ENCODE assay signal across 8 cellular contexts in genomic region chr4:9703391-9703790, GRCh38.
A peak's percentile ranks its signal among the peaks of the same experiment; 100 is the strongest.
DNase-seq lines count a peak whose midpoint lies in the region; ATAC-seq, FAIRE-seq and TF ChIP-seq lines count a peak whose summit lies in the region.

No MANE protein-coding gene starts in this region.

- no peaks in the 10 kb centered on the region for H3K27me3 ChIP-seq in esophagus squamous epithelium
- H3K27me3 ChIP-seq in pancreas = no peaks in the 10 kb centered on the region

- DNase-seq in AML-193 (lab: John Stamatoyannopoulos, UW) (peak; percentile 26 to 59), NCI-H69 (lab: John Stamatoyannopoulos, UW) (peak; percentile 45), esophagus squamous epithelium (lab: John Stamatoyannopoulos, UW) (no peak), pancreas (peak in 4 of 6 donors; percentile 15 to 63 (median 51)), ureter (ENCODE audit: low spot score) (peak; percentile 54)
- DNase-seq in activated CD8-positive, alpha-beta memory T cell treated with anti-CD3 and anti-CD28 coated beads for 24 hours = peak; percentile 87

- 4 to 23% methylated on average over 7 to 8 of the region's 11 CpGs for WGBS in esophagus squamous epithelium, 2 donors
- 13 to 20% methylated on average over 11 of the region's 11 CpGs for WGBS in pancreas, 2 donors

- H3K4me1 ChIP-seq in esophagus squamous epithelium (peaks cover 0 to 18% (median 0%) of the 10 kb centered on the region in 3 donors), pancreas (no peaks in the 10 kb centered on the region)

- H3K36me3 ChIP-seq in esophagus squamous epithelium = no peaks in the 10 kb centered on the region
- H3K36me3 ChIP-seq in pancreas = no peaks in the 10 kb centered on the region

- intact Hi-C loops in esophagus squamous epithelium (cut with DNase I) = loop anchor here (5.0 kb wide), 1 partner anchor 314 kb away; no protein-coding TSS in a partner anchor
- intact Hi-C loops in pancreas (cut with DNase I) = loop anchor here in 1 of 3 donors (10.0 kb wide), 1 partner anchor 311 kb away; no protein-coding TSS in a partner anchor

- ATAC-seq in GM19351 (IDR thresholded peaks at IDR 0.05; ENCODE audit: unreplicated experiment) (peak; percentile 73), pancreas (no peak), HG02588 (IDR thresholded peaks at IDR 0.05; ENCODE audit: unreplicated experiment) (no peak)

- TF ChIP-seq POLR2A in esophagus squamous epithelium (IDR thresholded peaks at IDR 0.05) = no peak

- H3K27ac ChIP-seq in esophagus squamous epithelium = no peak overlapping the region
- no peak overlapping the region for H3K27ac ChIP-seq in pancreas

- no peaks in the 10 kb centered on the region for H3K9me3 ChIP-seq in esophagus squamous epithelium
- no peaks in the 10 kb centered on the region for H3K9me3 ChIP-seq in pancreas

- TF ChIP-seq CTCF in esophagus squamous epithelium (IDR thresholded peaks at IDR 0.05) (peak; percentile 26 to 79 (median 67)), pancreas (IDR thresholded peaks at IDR 0.05) (peak; percentile 20 to 47 (median 36))

- no peak overlapping the region for H3K4me3 ChIP-seq in esophagus squamous epithelium
- H3K4me3 ChIP-seq in pancreas = no peak overlapping the region

- FAIRE-seq in pancreas (lab: Jason Lieb, UNC) = no peak
